24 cellular contexts compared by ENCODE assay signal in genomic region chr14:78631551-78631950, GRCh38.
"Had no signal": no experiment of that assay in that cellular context is flagged by ENCODE, and none has a peak within 500 bp of the region (broad histone marks: within the 10 kb centered on the region; RNA-seq: fewer than 3 reads in every experiment).

No MANE protein-coding gene starts in this region.

- H3K9me3 ChIP-seq: esophagus muscularis mucosa, gastroesophageal sphincter, heart left ventricle, right atrium auricular region, suprapubic skin, transverse colon, vagina had no signal

- H3K4me3 ChIP-seq: esophagus muscularis mucosa, gastroesophageal sphincter, heart left ventricle, hepatocyte, left lung, neural progenitor cell, right atrium auricular region, smooth muscle cell, suprapubic skin, transverse colon, vagina had no signal

- DNase-seq: cerebellar nuclear complex; cortex of kidney; endodermal cell; heart left ventricle; kidney; left lung; mesendoderm; midbrain; naive thymus-derived CD4-positive, alpha-beta T cell; stimulated activated CD4-positive, alpha-beta T cell treated with anti-CD3 and anti-CD28 coated beads, Interleukin-12 subunit alpha, Interleukin-12 subunit beta, amount 100 ng/mL, for 4 hours; stimulated activated CD4-positive, alpha-beta T cell treated with anti-CD3 and anti-CD28 coated beads, Interleukin-1b, Interleukin-23, amount 100 ng/mL, for 48 hours; stimulated activated CD4-positive, alpha-beta T cell treated with anti-CD3 and anti-CD28 coated beads, Interleukin-4, amount 100 ng/mL, for 1 hour; stimulated activated naive B cell treated with anti-CD40 and anti-IgM and Interleukin-4, amounts not matched to agents 10 μg/mL and 1 μg/mL and 100 μg/mL, for 72 hours; transverse colon had no signal

- H3K4me1 ChIP-seq: esophagus muscularis mucosa, gastroesophageal sphincter, heart left ventricle, left lung, parathyroid adenoma, right atrium auricular region, suprapubic skin, transverse colon, vagina had no signal

- H3K36me3 ChIP-seq: esophagus muscularis mucosa, gastroesophageal sphincter, heart left ventricle, left lung, neural progenitor cell, right atrium auricular region, suprapubic skin, transverse colon, vagina had no signal

- H2AFZ ChIP-seq: hepatocyte, neural progenitor cell, parathyroid adenoma had no signal

- FAIRE-seq: kidney had no signal

- H3K9ac ChIP-seq: neural progenitor cell, parathyroid adenoma had no signal

- H3K4me2 ChIP-seq: hepatocyte, neural progenitor cell, smooth muscle cell had no signal

- H3K27me3 ChIP-seq: esophagus muscularis mucosa, heart left ventricle, hepatocyte, left lung, neural progenitor cell, right atrium auricular region, suprapubic skin, transverse colon, vagina had no signal

- H3K27ac ChIP-seq: epithelial cell of prostate, esophagus muscularis mucosa, gastroesophageal sphincter, heart left ventricle, hepatocyte, left lung, neural progenitor cell, parathyroid adenoma, right atrium auricular region, suprapubic skin, transverse colon, vagina had no signal

- H3K79me2 ChIP-seq: hepatocyte, parathyroid adenoma had no signal
